11 cellular contexts compared by ENCODE assay signal in the genomic region with DNA sequence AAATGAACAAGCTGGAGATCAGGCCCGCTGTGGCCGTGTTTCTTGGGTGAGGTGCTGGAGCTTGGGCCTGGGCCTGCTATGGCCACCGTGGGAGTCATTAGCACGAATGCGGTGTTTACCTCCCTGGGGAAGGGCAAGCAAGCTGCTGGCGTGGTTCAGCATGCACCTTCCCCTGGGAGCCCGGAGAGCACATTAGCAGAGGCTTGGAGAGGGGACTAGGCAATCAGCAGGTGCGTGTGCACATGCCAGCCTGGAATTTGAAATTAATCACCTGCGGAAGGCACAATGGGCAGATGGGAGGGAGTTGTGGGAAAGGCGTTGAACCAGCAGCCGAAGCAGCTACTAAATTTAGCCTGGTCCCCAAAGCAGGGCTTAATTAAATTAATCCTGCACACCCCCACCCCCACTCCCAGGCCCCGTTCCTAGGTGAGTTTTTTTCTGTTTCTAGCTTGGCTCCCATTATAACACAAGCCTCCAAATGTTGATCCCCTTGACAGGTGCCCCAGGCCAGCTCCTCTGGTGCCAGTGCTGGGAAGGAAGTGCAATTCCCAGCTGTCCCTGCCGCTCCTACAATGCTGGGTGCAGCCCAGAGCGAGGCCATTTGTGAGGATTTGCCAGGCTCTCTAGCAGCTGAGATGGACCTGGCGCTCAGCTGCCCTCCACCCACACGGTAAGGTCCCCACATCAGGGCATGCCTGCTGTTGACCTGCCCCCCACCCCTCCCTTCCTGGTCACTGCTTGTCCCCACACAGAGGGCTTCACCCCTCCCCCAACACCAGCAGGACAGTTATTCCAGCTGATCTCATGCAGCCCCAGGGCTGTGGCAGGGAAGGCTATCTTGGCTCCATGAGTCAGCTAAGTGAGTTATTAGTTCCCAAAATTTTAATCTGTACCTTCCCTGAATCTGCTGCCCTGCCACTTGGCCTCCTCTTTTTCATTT.
DNase-seq lines count a peak whose midpoint lies in the region; ATAC-seq lines count a peak whose summit lies in the region.
"Had no signal": no experiment of that assay in that cellular context is flagged by ENCODE, and none has a peak within 500 bp of the region (broad histone marks: within the 10 kb centered on the region; RNA-seq: fewer than 3 reads in every experiment).

No MANE protein-coding gene starts in this region.

- H3K4me3 Mint-ChIP-seq in CD8-positive, alpha-beta memory T cell, result no peak overlapping the region

- H3K27me3 ChIP-seq in CD8-positive, alpha-beta memory T cell (ENCODE audit: insufficient read depth, low read length, poor library complexity, severe bottlenecking), result no peaks in the 10 kb centered on the region
- H3K27me3 ChIP-seq: brain microvascular endothelial cell, SJSA1 had no signal

- H3K4me1 Mint-ChIP-seq in CD8-positive, alpha-beta memory T cell, result no peaks in the 10 kb centered on the region

- no peaks in the 10 kb centered on the region for H3K36me3 ChIP-seq in CD8-positive, alpha-beta memory T cell (ENCODE audit: insufficient read depth, low read length)
- H3K36me3 ChIP-seq: brain microvascular endothelial cell, SJSA1 had no signal

- POLR2A ChIA-PET in CD8-positive, alpha-beta memory T cell (lab: Charles Lee), result no interaction called here

- no peak overlapping the region for H3K27ac Mint-ChIP-seq in CD8-positive, alpha-beta memory T cell

- ATAC-seq in GM21447 (IDR thresholded peaks at IDR 0.05; ENCODE audit: unreplicated experiment) (no peak), HG03469 (IDR thresholded peaks at IDR 0.05; ENCODE audit: unreplicated experiment) (no peak)

- peaks cover 0 to under 1% (median 0%) of the 10 kb centered on the region in 5 donors for H3K9me3 Mint-ChIP-seq in CD8-positive, alpha-beta memory T cell

- no peak overlapping the region for H3K27ac ChIP-seq in CD8-positive, alpha-beta memory T cell (ENCODE audit: low read depth, low read length)
- H3K27ac ChIP-seq: brain microvascular endothelial cell, SJSA1 had no signal

- H3K9me3 ChIP-seq in CD8-positive, alpha-beta memory T cell (ENCODE audit: low read length), result no peaks in the 10 kb centered on the region
- H3K9me3 ChIP-seq: SJSA1 had no signal

- H3K4me1 ChIP-seq in CD8-positive, alpha-beta memory T cell (ENCODE audit: insufficient read depth, low read length), result no peaks in the 10 kb centered on the region
- H3K4me1 ChIP-seq: SJSA1 had no signal

- no peak overlapping the region for H3K4me3 ChIP-seq in CD8-positive, alpha-beta memory T cell (ENCODE audit: low read length)
- H3K4me3 ChIP-seq: SJSA1, skin epidermis had no signal

- CTCF ChIA-PET in CD8-positive, alpha-beta memory T cell (lab: Charles Lee), result no interaction called here

- H3K36me3 Mint-ChIP-seq in CD8-positive, alpha-beta memory T cell, result no peaks in the 10 kb centered on the region

- peaks cover 0 to 2% of the 10 kb centered on the region in 2 donors for H3K27me3 Mint-ChIP-seq in CD8-positive, alpha-beta memory T cell

- DNase-seq in Daoy (ENCODE audit: low read depth) (peak; percentile 26), NCI-H146 treated with DMSO at 0.1 percent for 48 hours (lab: John Stamatoyannopoulos, UW; ENCODE audit: unreplicated experiment) (peak; percentile 97), SHP77 treated with DMSO at 0.1 percent for 48 hours (lab: John Stamatoyannopoulos, UW) (peak; percentile 98), mesenteric fat pad (ENCODE audit: low spot score) (peak; percentile 81), OCI-M2 (lab: John Stamatoyannopoulos, UW; ENCODE audit: unreplicated experiment) (no peak)
- DNase-seq in CD8-positive, alpha-beta memory T cell, result no peak
- DNase-seq: brain microvascular endothelial cell had no signal

Comparison
In these comparisons a context has a peak if more than half of its experiments do, and no peak if none do; other contexts are left out.
1. DNase-seq: peak in Daoy (single experiment), NCI-H146 treated with DMSO at 0.1 percent for 48 hours (single experiment), SHP77 treated with DMSO at 0.1 percent for 48 hours (single experiment) and mesenteric fat pad (single experiment); none in CD8-positive, alpha-beta memory T cell (0 of 5) and OCI-M2 (single experiment).